ENCODE assay signal across 9 cellular contexts in genomic region chr10:3754727-3755439, GRCh38. TPM values are rescaled to one million over a fixed set of nuclear protein-coding genes. Genes with fewer than 3 reads are reported as not detected.
DNase-seq lines count a peak whose midpoint lies in the region; ATAC-seq, FAIRE-seq and TF ChIP-seq lines count a peak whose summit lies in the region.
"Had no signal": no experiment of that assay in that cellular context is flagged by ENCODE, and none has a peak within 500 bp of the region (broad histone marks: within the 10 kb centered on the region; RNA-seq: fewer than 3 reads in every experiment).

No MANE protein-coding gene starts in this region.

- peak overlapping the region; percentile 72 for H3K9ac ChIP-seq in keratinocyte (ENCODE audit: control insufficient read depth, extremely low read depth, insufficient read depth, low read length)

- H3K36me3 Mint-ChIP-seq in natural killer cell treated with Interleukin-12 subunit alpha and Interleukin-12 subunit beta and Interleukin-15 and Interleukin-18, amount 100 ng/mL, for 72 hours, result no peaks in the 10 kb centered on the region
- H3K36me3 Mint-ChIP-seq in natural killer cell, result no peaks in the 10 kb centered on the region

- no peak overlapping the region for H3K4me3 Mint-ChIP-seq in natural killer cell treated with Interleukin-12 subunit alpha and Interleukin-12 subunit beta and Interleukin-15 and Interleukin-18, amount 100 ng/mL, for 72 hours
- no peak overlapping the region for H3K4me3 Mint-ChIP-seq in natural killer cell

- no peaks in the 10 kb centered on the region for H3K9me3 Mint-ChIP-seq in natural killer cell treated with Interleukin-12 subunit alpha and Interleukin-12 subunit beta and Interleukin-15 and Interleukin-18, amount 100 ng/mL, for 72 hours
- H3K9me3 Mint-ChIP-seq in natural killer cell, result no peaks in the 10 kb centered on the region

- ATAC-seq in natural killer cell treated with Interleukin-12 subunit alpha and Interleukin-12 subunit beta and Interleukin-15 and Interleukin-18, amount 100 ng/mL, for 72 hours, result no peak
- no peak for ATAC-seq in natural killer cell
- ATAC-seq in upper lobe of right lung, result peak; percentile 72
- no peak for ATAC-seq in HG02798 (IDR thresholded peaks at IDR 0.05; ENCODE audit: poor library complexity, unreplicated experiment)
- no peak for ATAC-seq in GM21390 (IDR thresholded peaks at IDR 0.05; ENCODE audit: unreplicated experiment)

- intact Hi-C loops in natural killer cell (cut with micrococcal nuclease), result loop anchor here (5.0 kb wide), 1 partner anchor 528 kb away; no protein-coding TSS in a partner anchor
- intact Hi-C loops in ascending aorta (cut with DNase I), result loop anchor here (2.0 to 5.0 kb wide), 4 partner anchors 20 to 523 kb away; no protein-coding TSS in a partner anchor
- intact Hi-C loops in upper lobe of right lung (cut with DNase I), result no loop called here

- no peak for TF ChIP-seq CTCF in natural killer cell (IDR thresholded peaks at IDR 0.05)
- no peak for TF ChIP-seq CTCF in ascending aorta (IDR thresholded peaks at IDR 0.05)
- TF ChIP-seq CTCF in keratinocyte (optimal IDR thresholded peaks at IDR 0.05 in 1 of 3, IDR thresholded peaks at IDR 0.05 in 1 of 3, conservative IDR thresholded peaks at IDR 0.05 in 1 of 3; ENCODE audit: extremely low read depth in 1 of 3, insufficient read depth in 2 of 3, low read length in 3 of 3), result no peak
- no peak for TF ChIP-seq CTCF in upper lobe of right lung (IDR thresholded peaks at IDR 0.05)

- FAIRE-seq in keratinocyte (lab: Jason Lieb, UNC), result peak; percentile 98
- FAIRE-seq: G401.6 had no signal

- H3K36me3 ChIP-seq in ascending aorta (no peaks in the 10 kb centered on the region), keratinocyte (ENCODE audit: control insufficient read depth in 2 of 2, extremely low read depth in 1 of 2, insufficient read depth in 2 of 2, low read length in 2 of 2) (no peaks in the 10 kb centered on the region), upper lobe of right lung (no peaks in the 10 kb centered on the region)

- H3K27ac Mint-ChIP-seq in natural killer cell treated with Interleukin-12 subunit alpha and Interleukin-12 subunit beta and Interleukin-15 and Interleukin-18, amount 100 ng/mL, for 72 hours, result peak overlapping the region; percentile 96 to 98
- peak overlapping the region in 1 of 2 donors; percentile 47 for H3K27ac Mint-ChIP-seq in natural killer cell

- no peaks in the 10 kb centered on the region for H3K27me3 Mint-ChIP-seq in natural killer cell treated with Interleukin-12 subunit alpha and Interleukin-12 subunit beta and Interleukin-15 and Interleukin-18, amount 100 ng/mL, for 72 hours
- no peaks in the 10 kb centered on the region for H3K27me3 Mint-ChIP-seq in natural killer cell (ENCODE audit: low read depth in 2 of 2)

- H3K4me3 ChIP-seq in ascending aorta (no peak overlapping the region), keratinocyte (ENCODE audit: control insufficient read depth in 2 of 3, extremely low read depth in 1 of 3, insufficient read depth in 2 of 3, low read depth in 1 of 3, low read length in 3 of 3) (peak overlapping the region in 2 of 3 experiments; percentile 15 to 44), upper lobe of right lung (no peak overlapping the region)

- H2AFZ ChIP-seq in keratinocyte (ENCODE audit: control insufficient read depth, low read length), result no peak overlapping the region

- peaks cover 6 to 27% of the 10 kb centered on the region in 2 donors for H3K4me1 ChIP-seq in ascending aorta
- H3K4me1 ChIP-seq in keratinocyte (ENCODE audit: control insufficient read depth, extremely low read depth, insufficient read depth, low read length), result peaks cover 46% of the 10 kb centered on the region
- peaks cover 18% of the 10 kb centered on the region for H3K4me1 ChIP-seq in upper lobe of right lung

- no peaks in the 10 kb centered on the region for H3K79me2 ChIP-seq in keratinocyte (ENCODE audit: control insufficient read depth, insufficient read depth, low read length)

- H3K9me3 ChIP-seq in ascending aorta, result no peaks in the 10 kb centered on the region
- H3K9me3 ChIP-seq in keratinocyte (ENCODE audit: control insufficient read depth, low read depth, low read length), result no peaks in the 10 kb centered on the region
- H3K9me3 ChIP-seq in upper lobe of right lung, result no peaks in the 10 kb centered on the region

- H3K27ac ChIP-seq in ascending aorta, result peak overlapping the region; percentile 62 to 81
- peak overlapping the region; percentile 94 for H3K27ac ChIP-seq in keratinocyte (ENCODE audit: control insufficient read depth, insufficient read depth, low read length)
- H3K27ac ChIP-seq in upper lobe of right lung, result peak overlapping the region; percentile 13

- H3K4me2 ChIP-seq in keratinocyte (ENCODE audit: control insufficient read depth, extremely low read depth, insufficient read depth, low read depth, low read length), result peak overlapping the region; percentile 70

- no peaks in the 10 kb centered on the region for H3K27me3 ChIP-seq in ascending aorta
- no peaks in the 10 kb centered on the region for H3K27me3 ChIP-seq in keratinocyte (ENCODE audit: control insufficient read depth, extremely low read depth, insufficient read depth, low read length)
- no peaks in the 10 kb centered on the region for H3K27me3 ChIP-seq in upper lobe of right lung

- dilution Hi-C loops in keratinocyte (cut with MboI; ENCODE audit: extremely low pct_ligation_motif_present, low sequenced_read_pairs), result no loop called here

- H4K20me1 ChIP-seq in keratinocyte (ENCODE audit: control insufficient read depth, extremely low read depth, insufficient read depth, low read length), result no peaks in the 10 kb centered on the region

- peaks cover 45 to 52% of the 10 kb centered on the region in 2 donors for H3K4me1 Mint-ChIP-seq in natural killer cell treated with Interleukin-12 subunit alpha and Interleukin-12 subunit beta and Interleukin-15 and Interleukin-18, amount 100 ng/mL, for 72 hours (ENCODE audit: low read depth in 2 of 2)
- H3K4me1 Mint-ChIP-seq in natural killer cell, result peaks cover 22 to 26% of the 10 kb centered on the region in 2 donors

- no peaks in the 10 kb centered on the region for H3K9me1 ChIP-seq in keratinocyte (ENCODE audit: control insufficient read depth, extremely low read depth, insufficient read depth, low read length)

- no peak for DNase-seq in natural killer cell treated with Interleukin-12 subunit alpha and Interleukin-12 subunit beta and Interleukin-15 and Interleukin-18, amount 100 ng/mL, for 72 hours (ENCODE audit: low spot score)
- no peak for DNase-seq in natural killer cell
- DNase-seq in ascending aorta (ENCODE audit: low spot score in 2 of 2), result peak in 1 of 2 donors; percentile 69
- DNase-seq in keratinocyte (ENCODE audit: low read depth, low spot score), result peak; percentile 92
- no peak for DNase-seq in upper lobe of right lung
- DNase-seq in middle frontal gyrus (ENCODE audit: extremely low spot score, low spot score), result no peak

RNA-seq across cellular contexts. Expression of gene KLF6, which starts 30.1 kb away (rescaled TPM):
- total RNA-seq in natural killer cell treated with Interleukin-12 subunit alpha and Interleukin-12 subunit beta and Interleukin-15 and Interleukin-18, amount 100 ng/mL, for 72 hours, result 100 to 1,000 TPM; 225 to 236 TPM
- total RNA-seq in natural killer cell, result 1,000 to 10,000 TPM; 1,044 to 1,768 (median 1,056) TPM
- total RNA-seq in ascending aorta, result 144 TPM
- polyA plus RNA-seq in keratinocyte, result 174 to 250 TPM (median 213 TPM) in 3 replicates
- 159 TPM for polyA plus RNA-seq in keratinocyte (2011; ENCODE audit: low read depth)
- 111 and 137 TPM in 2 replicates for polyA plus RNA-seq in keratinocyte (2011; cell fraction: cytosol; rRNA removed)
- polyA plus RNA-seq in keratinocyte (2011; cell fraction: nucleus; rRNA removed), result 564 and 626 TPM in 2 replicates
- polyA plus RNA-seq in keratinocyte (2012; ENCODE audit: low replicate concordance), result 148 and 270 TPM in 2 replicates
- polyA minus RNA-seq in keratinocyte, result 425 to 516 TPM (median 456 TPM) in 3 replicates
- polyA minus RNA-seq in keratinocyte (2011; cell fraction: cytosol; rRNA and poly(A)+ RNA removed), result 131 TPM
- polyA minus RNA-seq in keratinocyte (2011; cell fraction: nucleus; rRNA and poly(A)+ RNA removed), result 587 and 853 TPM in 2 replicates
- 247 TPM for total RNA-seq in upper lobe of right lung

Comparison
In these comparisons a context has a peak if more than half of its experiments do, and no peak if none do; other contexts are left out.
1. H3K27ac ChIP-seq: peak in every context shown above with its lines; median percentile 94 in keratinocyte; 72 in ascending aorta; 13 in upper lobe of right lung.
2. H3K4me3 ChIP-seq: peak in keratinocyte (2 of 3); none in ascending aorta (0 of 2) and upper lobe of right lung (single experiment).